In genomic region chr19:46606019-46606418, GRCh38 we compare ENCODE assay signal across 16 cellular contexts. TPM values are rescaled to one million over a fixed set of nuclear protein-coding genes. Genes with fewer than 3 reads are reported as not detected.
DNase-seq lines count a peak whose midpoint lies in the region; ATAC-seq, FAIRE-seq and TF ChIP-seq lines count a peak whose summit lies in the region.
"Had no signal": no experiment of that assay in that cellular context is flagged by ENCODE, and none has a peak within 500 bp of the region (broad histone marks: within the 10 kb centered on the region; RNA-seq: fewer than 3 reads in every experiment).

No MANE protein-coding gene starts in this region.

- TF ChIP-seq CTCF in keratinocyte (optimal IDR thresholded peaks at IDR 0.05 in 1 of 3, IDR thresholded peaks at IDR 0.05 in 1 of 3, conservative IDR thresholded peaks at IDR 0.05 in 1 of 3; ENCODE audit: extremely low read depth in 1 of 3, insufficient read depth in 2 of 3, low read length in 3 of 3): no peak
- no peak for TF ChIP-seq CTCF in suprapubic skin (IDR thresholded peaks at IDR 0.05)

- peaks cover 69% of the 10 kb centered on the region for H3K36me3 Mint-ChIP-seq in activated naive CD4-positive, alpha-beta T cell treated with anti-CD3 and anti-CD28 coated beads, Interleukin-2, amount 10 ng/mL, durations not matched to agents 7 days and 5 days
- H3K36me3 Mint-ChIP-seq in activated T-cell treated with anti-CD3 and anti-CD28 coated beads, Interleukin-2, amount 50 U/mL, for 72 hours (ENCODE audit: insufficient read depth in 2 of 2): peaks cover 14 to 36% of the 10 kb centered on the region in 2 donors

- H3K27me3 ChIP-seq in keratinocyte (ENCODE audit: control insufficient read depth, extremely low read depth, insufficient read depth, low read length) (no peaks in the 10 kb centered on the region), suprapubic skin (no peaks in the 10 kb centered on the region)
- H3K27me3 ChIP-seq: hepatocyte had no signal

- no peak overlapping the region for H3K27ac ChIP-seq in keratinocyte (ENCODE audit: control insufficient read depth, insufficient read depth, low read length)
- no peak overlapping the region for H3K27ac ChIP-seq in suprapubic skin
- H3K27ac ChIP-seq: hepatocyte had no signal

- peak overlapping the region; percentile 6 for H3K9ac ChIP-seq in keratinocyte (ENCODE audit: control insufficient read depth, extremely low read depth, insufficient read depth, low read length)

- no peak for TF ChIP-seq POLR2A in suprapubic skin (IDR thresholded peaks at IDR 0.05)

- H3K27ac Mint-ChIP-seq in activated naive CD4-positive, alpha-beta T cell treated with anti-CD3 and anti-CD28 coated beads, Interleukin-2, amount 10 ng/mL, durations not matched to agents 7 days and 5 days: peak overlapping the region; percentile 2
- H3K27ac Mint-ChIP-seq in activated T-cell treated with anti-CD3 and anti-CD28 coated beads, Interleukin-2, amount 50 U/mL, for 72 hours: peak overlapping the region; percentile 70
- H3K27ac Mint-ChIP-seq: activated B cell treated with CpG ODN at 0.5 μM for 24 hours had no signal

- no peaks in the 10 kb centered on the region for H3K9me1 ChIP-seq in keratinocyte (ENCODE audit: control insufficient read depth, extremely low read depth, insufficient read depth, low read length)

- dilution Hi-C loops in keratinocyte (cut with MboI; ENCODE audit: extremely low pct_ligation_motif_present, low sequenced_read_pairs): no loop called here

- H3K4me1 ChIP-seq in keratinocyte (ENCODE audit: control insufficient read depth, extremely low read depth, insufficient read depth, low read length) (peaks cover 28% of the 10 kb centered on the region), suprapubic skin (peaks cover 58% of the 10 kb centered on the region)

- no peak overlapping the region for H3K4me3 Mint-ChIP-seq in activated naive CD4-positive, alpha-beta T cell treated with anti-CD3 and anti-CD28 coated beads, Interleukin-2, amount 10 ng/mL, durations not matched to agents 7 days and 5 days
- H3K4me3 Mint-ChIP-seq in activated T-cell treated with anti-CD3 and anti-CD28 coated beads, Interleukin-2, amount 50 U/mL, for 72 hours: no peak overlapping the region
- H3K4me3 Mint-ChIP-seq: activated B cell treated with CpG ODN at 0.5 μM for 24 hours had no signal

- H3K4me2 ChIP-seq in keratinocyte (ENCODE audit: control insufficient read depth, extremely low read depth, insufficient read depth, low read depth, low read length): no peak overlapping the region
- H3K4me2 ChIP-seq: hepatocyte had no signal

- WGBS in suprapubic skin: 76% methylated on average over 9 of the region's 11 CpGs

- no peaks in the 10 kb centered on the region for H3K9me3 ChIP-seq in keratinocyte (ENCODE audit: control insufficient read depth, low read depth, low read length)
- H3K9me3 ChIP-seq in suprapubic skin: no peaks in the 10 kb centered on the region

- DNase-seq in activated naive CD4-positive, alpha-beta T cell treated with anti-CD3 and anti-CD28 coated beads, Interleukin-2, amount 10 ng/mL, durations not matched to agents 7 days and 5 days: no peak
- no peak for DNase-seq in activated naive CD4-positive, alpha-beta T cell (lab: John Stamatoyannopoulos, UW)
- no peak for DNase-seq in activated T-cell treated with anti-CD3 and anti-CD28 coated beads, Interleukin-2, amount 50 U/mL, for 72 hours
- DNase-seq in keratinocyte (ENCODE audit: low read depth, low spot score) (no peak), suprapubic skin (ENCODE audit: low spot score in 2 of 2) (peak; percentile 48 to 66), HT-29 (ENCODE audit: low spot score) (no peak), germinal center (ENCODE audit: low spot score) (no peak), medulla oblongata (ENCODE audit: extremely low spot score) (no peak)
- DNase-seq: activated B cell treated with CpG ODN at 0.5 μM for 24 hours had no signal

- no peak overlapping the region for H2AFZ ChIP-seq in keratinocyte (ENCODE audit: control insufficient read depth, low read length)
- H2AFZ ChIP-seq: hepatocyte had no signal

- peaks cover 72% of the 10 kb centered on the region for H3K4me1 Mint-ChIP-seq in activated naive CD4-positive, alpha-beta T cell treated with anti-CD3 and anti-CD28 coated beads, Interleukin-2, amount 10 ng/mL, durations not matched to agents 7 days and 5 days
- peaks cover 50% of the 10 kb centered on the region for H3K4me1 Mint-ChIP-seq in activated T-cell treated with anti-CD3 and anti-CD28 coated beads, Interleukin-2, amount 50 U/mL, for 72 hours (ENCODE audit: low read depth)

- FAIRE-seq in keratinocyte (lab: Jason Lieb, UNC): no peak
- FAIRE-seq: HTR-8/SVneo, urothelium cell line had no signal

- no peaks in the 10 kb centered on the region for H3K9me3 Mint-ChIP-seq in activated naive CD4-positive, alpha-beta T cell treated with anti-CD3 and anti-CD28 coated beads, Interleukin-2, amount 10 ng/mL, durations not matched to agents 7 days and 5 days
- H3K9me3 Mint-ChIP-seq in activated T-cell treated with anti-CD3 and anti-CD28 coated beads, Interleukin-2, amount 50 U/mL, for 72 hours: no peaks in the 10 kb centered on the region
- H3K9me3 Mint-ChIP-seq: activated B cell treated with CpG ODN at 0.5 μM for 24 hours had no signal

- peaks cover 64% of the 10 kb centered on the region for H3K79me2 ChIP-seq in keratinocyte (ENCODE audit: control insufficient read depth, insufficient read depth, low read length)

- H3K4me3 ChIP-seq in keratinocyte (ENCODE audit: control insufficient read depth in 2 of 3, extremely low read depth in 1 of 3, insufficient read depth in 2 of 3, low read depth in 1 of 3, low read length in 3 of 3) (no peak overlapping the region), suprapubic skin (no peak overlapping the region)
- H3K4me3 ChIP-seq: hepatocyte had no signal

- TF ChIP-seq EP300 in suprapubic skin (IDR thresholded peaks at IDR 0.05): no peak

- peaks cover under 1% of the 10 kb centered on the region for H3K27me3 Mint-ChIP-seq in activated naive CD4-positive, alpha-beta T cell treated with anti-CD3 and anti-CD28 coated beads, Interleukin-2, amount 10 ng/mL, durations not matched to agents 7 days and 5 days
- no peaks in the 10 kb centered on the region for H3K27me3 Mint-ChIP-seq in activated T-cell treated with anti-CD3 and anti-CD28 coated beads, Interleukin-2, amount 50 U/mL, for 72 hours (ENCODE audit: low read depth)
- H3K27me3 Mint-ChIP-seq: activated B cell treated with CpG ODN at 0.5 μM for 24 hours had no signal

- CTCF ChIA-PET in activated naive CD4-positive, alpha-beta T cell treated with anti-CD3 and anti-CD28 coated beads, Interleukin-2, amount 10 ng/mL, durations not matched to agents 7 days and 5 days (lab: Charles Lee): interaction anchor here (1.5 to 2.0 kb wide), 4 partner anchors 8 to 56 kb away, joined by 4 to 7 read pairs (median 5); no protein-coding TSS in a partner anchor

- H4K20me1 ChIP-seq in keratinocyte (ENCODE audit: control insufficient read depth, extremely low read depth, insufficient read depth, low read length): peaks cover 22% of the 10 kb centered on the region

- H3K36me3 ChIP-seq in keratinocyte (ENCODE audit: control insufficient read depth in 2 of 2, extremely low read depth in 1 of 2, insufficient read depth in 2 of 2, low read length in 2 of 2) (peaks cover 47 to 62% of the 10 kb centered on the region in 2 experiments), suprapubic skin (peaks cover 54% of the 10 kb centered on the region)

- ATAC-seq in activated T-cell treated with anti-CD3 and anti-CD28 coated beads, Interleukin-2, amount 50 U/mL, for 72 hours (replicated peaks in 1 of 2): no peak

RNA-seq across cellular contexts. Expression of gene CALM3, which starts 4.9 kb away (rescaled TPM):
- total RNA-seq in activated T-cell treated with anti-CD3 and anti-CD28 coated beads, Interleukin-2, amount 50 U/mL, for 72 hours: 100 to 1,000 TPM; 292 to 300 TPM
- polyA plus RNA-seq in keratinocyte: 245 to 556 TPM (median 411 TPM) in 3 replicates
- polyA plus RNA-seq in keratinocyte (2011; ENCODE audit: low read depth): 89.9 TPM
- 302 and 508 TPM in 2 replicates for polyA plus RNA-seq in keratinocyte (2011; cell fraction: cytosol; rRNA removed)
- polyA plus RNA-seq in keratinocyte (2011; cell fraction: nucleus; rRNA removed): 219 and 253 TPM in 2 replicates
- polyA plus RNA-seq in keratinocyte (2012; ENCODE audit: low replicate concordance): 83.5 and 391 TPM in 2 replicates
- 162 to 240 TPM (median 238 TPM) in 3 replicates for polyA minus RNA-seq in keratinocyte
- 171 TPM for polyA minus RNA-seq in keratinocyte (2011; cell fraction: cytosol; rRNA and poly(A)+ RNA removed)
- polyA minus RNA-seq in keratinocyte (2011; cell fraction: nucleus; rRNA and poly(A)+ RNA removed): 34.4 and 50.8 TPM in 2 replicates
- 100 to 1,000 TPM in 1 of 4 donors, 10 to 100 TPM in 3; 56.0 to 102 (median 78.6) TPM for total RNA-seq in suprapubic skin
- 263 and 264 TPM in 2 replicates for total RNA-seq in HT-29 (2014; rRNA removed; shearing (Covaris generic))

RNA-seq across cellular contexts. Expression of gene PTGIR, which starts 18.9 kb away (rescaled TPM):
- 10 to 100 TPM; 32.4 to 47.1 TPM for total RNA-seq in activated T-cell treated with anti-CD3 and anti-CD28 coated beads, Interleukin-2, amount 50 U/mL, for 72 hours
- polyA plus RNA-seq in keratinocyte: 0.08 TPM in 1 of 3 replicates, not detected in the others
- not detected for polyA plus RNA-seq in keratinocyte (2011; ENCODE audit: low read depth)
- not detected in 2 replicates for polyA plus RNA-seq in keratinocyte (2011; cell fraction: cytosol; rRNA removed)
- not detected in 2 replicates for polyA plus RNA-seq in keratinocyte (2011; cell fraction: nucleus; rRNA removed)
- polyA plus RNA-seq in keratinocyte (2012; ENCODE audit: low replicate concordance): not detected in 2 replicates
- polyA minus RNA-seq in keratinocyte: not detected in 3 replicates
- not detected for polyA minus RNA-seq in keratinocyte (2011; cell fraction: cytosol; rRNA and poly(A)+ RNA removed)
- not detected in 2 replicates for polyA minus RNA-seq in keratinocyte (2011; cell fraction: nucleus; rRNA and poly(A)+ RNA removed)
- total RNA-seq in suprapubic skin: 1 to 10 TPM in 3 of 4 donors, under 1 TPM in 1; 0.57 to 6.7 (median 2.4) TPM
- 0.26 TPM in 1 of 2 replicates, not detected in the other for total RNA-seq in HT-29 (2014; rRNA removed; shearing (Covaris generic))

RNA-seq across cellular contexts. Expression of gene GNG8, which starts 30.0 kb away (rescaled TPM):
- 10 to 100 TPM; 24.8 to 29.5 TPM for total RNA-seq in activated T-cell treated with anti-CD3 and anti-CD28 coated beads, Interleukin-2, amount 50 U/mL, for 72 hours
- polyA plus RNA-seq in keratinocyte: not detected in 3 replicates
- polyA plus RNA-seq in keratinocyte (2011; ENCODE audit: low read depth): not detected
- polyA plus RNA-seq in keratinocyte (2011; cell fraction: cytosol; rRNA removed): not detected in 2 replicates
- not detected in 2 replicates for polyA plus RNA-seq in keratinocyte (2011; cell fraction: nucleus; rRNA removed)
- polyA plus RNA-seq in keratinocyte (2012; ENCODE audit: low replicate concordance): not detected in 2 replicates
- not detected in 3 replicates for polyA minus RNA-seq in keratinocyte
- not detected for polyA minus RNA-seq in keratinocyte (2011; cell fraction: cytosol; rRNA and poly(A)+ RNA removed)
- polyA minus RNA-seq in keratinocyte (2011; cell fraction: nucleus; rRNA and poly(A)+ RNA removed): not detected in 2 replicates
- total RNA-seq in suprapubic skin: not detected
- not detected in 2 replicates for total RNA-seq in HT-29 (2014; rRNA removed; shearing (Covaris generic))
- total RNA-seq: bronchial epithelial cell, hepatocyte, liver, omental fat pad had no signal
- polyA plus RNA-seq: AG04450, liver had no signal

RNA-seq across cellular contexts. Expression of gene DACT3, which starts 55.0 kb away (rescaled TPM):
- total RNA-seq in activated T-cell treated with anti-CD3 and anti-CD28 coated beads, Interleukin-2, amount 50 U/mL, for 72 hours: 1 to 10 TPM; 3.4 to 7.0 TPM
- 0.03 to 0.14 TPM (median 0.04 TPM) in 3 replicates for polyA plus RNA-seq in keratinocyte
- polyA plus RNA-seq in keratinocyte (2011; ENCODE audit: low read depth): not detected
- polyA plus RNA-seq in keratinocyte (2011; cell fraction: cytosol; rRNA removed): 0.09 and 0.11 TPM in 2 replicates
- 0.11 and 0.28 TPM in 2 replicates for polyA plus RNA-seq in keratinocyte (2011; cell fraction: nucleus; rRNA removed)
- polyA plus RNA-seq in keratinocyte (2012; ENCODE audit: low replicate concordance): 0.06 and 0.11 TPM in 2 replicates
- 0.06 TPM in 1 of 3 replicates, not detected in the others for polyA minus RNA-seq in keratinocyte
- not detected for polyA minus RNA-seq in keratinocyte (2011; cell fraction: cytosol; rRNA and poly(A)+ RNA removed)
- not detected in 2 replicates for polyA minus RNA-seq in keratinocyte (2011; cell fraction: nucleus; rRNA and poly(A)+ RNA removed)
- total RNA-seq in suprapubic skin: 1 to 10 TPM in 3 of 4 donors, under 1 TPM in 1; 0.68 to 1.8 (median 1.2) TPM
- total RNA-seq in HT-29 (2014; rRNA removed; shearing (Covaris generic)): 0.29 and 0.38 TPM in 2 replicates

Comparison
In these comparisons a context has a peak if more than half of its experiments do, and no peak if none do; other contexts are left out.
1. DNase-seq: peak in suprapubic skin (2 of 2); none in activated naive CD4-positive, alpha-beta T cell treated with anti-CD3 and anti-CD28 coated beads, Interleukin-2, amount 10 ng/mL, durations not matched to agents 7 days and 5 days (single experiment), activated naive CD4-positive, alpha-beta T cell (0 of 4), activated T-cell treated with anti-CD3 and anti-CD28 coated beads, Interleukin-2, amount 50 U/mL, for 72 hours (0 of 2), keratinocyte (single experiment), HT-29 (single experiment), germinal center (single experiment) and medulla oblongata (single experiment).
2. RNA of gene PTGIR, which starts 18.9 kb away (total RNA-seq): 32.4 to 47.1 TPM in activated T-cell treated with anti-CD3 and anti-CD28 coated beads, Interleukin-2, amount 50 U/mL, for 72 hours; 0.57 to 6.7 TPM in suprapubic skin and 0.26 TPM in HT-29; every median in the first group is over 4 times any median in the second.
3. RNA of gene GNG8, which starts 30.0 kb away (total RNA-seq): 24.8 to 29.5 TPM in activated T-cell treated with anti-CD3 and anti-CD28 coated beads, Interleukin-2, amount 50 U/mL, for 72 hours; not detected in suprapubic skin and not detected in HT-29; every median in the first group is over 10 times any median in the second.